In the genomic region with DNA sequence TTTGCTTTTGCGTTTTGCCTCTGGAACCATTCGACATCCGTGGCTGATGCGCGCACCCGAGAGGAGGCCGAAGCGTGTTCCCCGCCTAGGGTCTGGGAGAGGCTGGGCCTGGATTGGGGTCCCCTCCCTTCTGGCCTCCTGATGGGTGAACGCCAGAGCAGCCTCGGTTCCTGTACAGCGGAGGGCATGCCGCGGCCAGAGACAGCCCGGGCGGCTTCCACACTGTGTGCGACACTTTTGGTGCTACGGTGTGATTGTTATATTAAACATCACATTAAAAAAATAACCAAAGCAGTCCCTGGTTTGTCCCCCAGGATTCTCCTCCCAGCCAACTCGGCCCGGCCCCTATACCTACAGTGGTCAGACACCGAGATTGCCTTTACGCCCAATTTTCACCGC, we compare ENCODE assay signal across 8 cellular contexts. TPM values are rescaled to one million over a fixed set of nuclear protein-coding genes. Genes with fewer than 3 reads are reported as not detected.
DNase-seq lines count a peak whose midpoint lies in the region; ATAC-seq and TF ChIP-seq lines count a peak whose summit lies in the region.

No MANE protein-coding gene starts in this region.

- no peak overlapping the region for H3K27ac Mint-ChIP-seq in CD4-positive, CD25-positive, alpha-beta regulatory T cell

- H3K27ac ChIP-seq in CD4-positive, CD25-positive, alpha-beta regulatory T cell (ENCODE audit: insufficient read depth, low read length, poor library complexity, severe bottlenecking), result no peak overlapping the region
- no peak overlapping the region for H3K27ac ChIP-seq in effector memory CD4-positive, alpha-beta T cell (ENCODE audit: insufficient read depth, low read length, poor library complexity, severe bottlenecking)
- H3K27ac ChIP-seq in neural cell (ENCODE audit: low read length), result no peak overlapping the region

- H3K4me1 Mint-ChIP-seq in CD4-positive, CD25-positive, alpha-beta regulatory T cell, result peaks cover 4 to 49% (median 23%) of the 10 kb centered on the region in 4 donors

- H3K79me2 ChIP-seq in neural cell (replicated peaks; ENCODE audit: insufficient read depth, low read length), result no peaks in the 10 kb centered on the region

- no peaks in the 10 kb centered on the region for H4K20me1 ChIP-seq in neural cell (ENCODE audit: insufficient read depth)

- peak overlapping the region; percentile 58 to 91 (median 81) for H3K4me3 Mint-ChIP-seq in CD4-positive, CD25-positive, alpha-beta regulatory T cell

- no peak for TF ChIP-seq CTCF in neural cell (IDR thresholded peaks at IDR 0.05; ENCODE audit: poor library complexity, severe bottlenecking)

- peak in 1 of 3 donors; percentile 43 for DNase-seq in CD4-positive, CD25-positive, alpha-beta regulatory T cell
- DNase-seq in LoVo (ENCODE audit: low spot score) (peak; percentile 37), ecto neural progenitor cell (ENCODE audit: low spot score) (no peak), DMS153 (lab: John Stamatoyannopoulos, UW) (no peak), COLO829 (ENCODE audit: low spot score) (no peak)
- no peak for DNase-seq in effector memory CD4-positive, alpha-beta T cell

- H2AFZ ChIP-seq in neural cell (ENCODE audit: low read depth, low read length), result no peak overlapping the region

- H3K4me3 ChIP-seq in CD4-positive, CD25-positive, alpha-beta regulatory T cell (ENCODE audit: low read depth, low read length), result no peak overlapping the region
- peak overlapping the region; percentile 73 for H3K4me3 ChIP-seq in effector memory CD4-positive, alpha-beta T cell (ENCODE audit: insufficient read depth, low read depth, low read length, poor library complexity, severe bottlenecking)
- H3K4me3 ChIP-seq in neural cell (ENCODE audit: low read length), result peak overlapping the region; percentile 76

- H3K9me2 ChIP-seq in neural cell (ENCODE audit: insufficient read depth, low read length), result no peaks in the 10 kb centered on the region

- H3K4me2 ChIP-seq in neural cell (ENCODE audit: low read length), result no peak overlapping the region

- ATAC-seq in CD4-positive, CD25-positive, alpha-beta regulatory T cell (ENCODE audit: low read depth in 2 of 2), result peak in 1 of 2 donors; percentile 13
- ATAC-seq in HG02852 (IDR thresholded peaks at IDR 0.05; ENCODE audit: unreplicated experiment), result no peak

- no peaks in the 10 kb centered on the region for H3K36me3 ChIP-seq in CD4-positive, CD25-positive, alpha-beta regulatory T cell (ENCODE audit: control insufficient read depth, insufficient read depth, low read length)
- H3K36me3 ChIP-seq in effector memory CD4-positive, alpha-beta T cell (ENCODE audit: control insufficient read depth, insufficient read depth, low read length), result no peaks in the 10 kb centered on the region
- H3K36me3 ChIP-seq in neural cell (ENCODE audit: insufficient read depth, low read length), result no peaks in the 10 kb centered on the region

- H3K9ac ChIP-seq in neural cell (ENCODE audit: low read length), result no peak overlapping the region

- no peak for TF ChIP-seq RAD21 in neural cell (conservative IDR thresholded peaks at IDR 0.05)

- H3K9me3 Mint-ChIP-seq in CD4-positive, CD25-positive, alpha-beta regulatory T cell, result peaks cover 0 to 8% (median 0%) of the 10 kb centered on the region in 7 donors

- H3K27me3 ChIP-seq in CD4-positive, CD25-positive, alpha-beta regulatory T cell (ENCODE audit: control insufficient read depth, insufficient read depth, low read length), result peaks cover 50% of the 10 kb centered on the region
- peaks cover 74% of the 10 kb centered on the region for H3K27me3 ChIP-seq in effector memory CD4-positive, alpha-beta T cell (replicated peaks; ENCODE audit: control insufficient read depth, insufficient read depth, low read length, poor library complexity, severe bottlenecking)
- peaks cover 99% of the 10 kb centered on the region for H3K27me3 ChIP-seq in neural cell (ENCODE audit: insufficient read depth, low read depth, low read length)

- peaks cover 94% of the 10 kb centered on the region for H3K27me3 Mint-ChIP-seq in CD4-positive, CD25-positive, alpha-beta regulatory T cell

- H3K9me3 ChIP-seq in CD4-positive, CD25-positive, alpha-beta regulatory T cell (ENCODE audit: control insufficient read depth in 2 of 2, low read length in 2 of 2), result no peaks in the 10 kb centered on the region
- no peaks in the 10 kb centered on the region for H3K9me3 ChIP-seq in effector memory CD4-positive, alpha-beta T cell (ENCODE audit: control insufficient read depth, low read length)
- peaks cover 32% of the 10 kb centered on the region for H3K9me3 ChIP-seq in neural cell (ENCODE audit: low read length)

- H3K4me1 ChIP-seq in CD4-positive, CD25-positive, alpha-beta regulatory T cell (ENCODE audit: control insufficient read depth, insufficient read depth, low read length, poor library complexity, severe bottlenecking), result peaks cover 46% of the 10 kb centered on the region
- H3K4me1 ChIP-seq in effector memory CD4-positive, alpha-beta T cell (ENCODE audit: control insufficient read depth, insufficient read depth, low read length, poor library complexity, severe bottlenecking), result peaks cover 48% of the 10 kb centered on the region

- H3K36me3 Mint-ChIP-seq in CD4-positive, CD25-positive, alpha-beta regulatory T cell, result peaks cover 3% of the 10 kb centered on the region

- TF ChIP-seq EP300 in neural cell (conservative IDR thresholded peaks at IDR 0.05; ENCODE audit: poor library complexity, severe bottlenecking), result no peak

- no peaks in the 10 kb centered on the region for H3F3A ChIP-seq in neural cell (ENCODE audit: insufficient read depth, low read length, poor library complexity, severe bottlenecking)

TF ChIP-seq in neural cell, 6 proteins besides CTCF, POLR2A, EP300 and RAD21:
- no peak for TF ChIP-seq MXI1 (conservative IDR thresholded peaks at IDR 0.05; ENCODE audit: poor library complexity, severe bottlenecking)
- TF ChIP-seq POLR2AphosphoS5 (IDR thresholded peaks at IDR 0.05), result no peak
- no peak for TF ChIP-seq SMC3 (conservative IDR thresholded peaks at IDR 0.05; ENCODE audit: poor library complexity)
- TF ChIP-seq, protein P1, sequence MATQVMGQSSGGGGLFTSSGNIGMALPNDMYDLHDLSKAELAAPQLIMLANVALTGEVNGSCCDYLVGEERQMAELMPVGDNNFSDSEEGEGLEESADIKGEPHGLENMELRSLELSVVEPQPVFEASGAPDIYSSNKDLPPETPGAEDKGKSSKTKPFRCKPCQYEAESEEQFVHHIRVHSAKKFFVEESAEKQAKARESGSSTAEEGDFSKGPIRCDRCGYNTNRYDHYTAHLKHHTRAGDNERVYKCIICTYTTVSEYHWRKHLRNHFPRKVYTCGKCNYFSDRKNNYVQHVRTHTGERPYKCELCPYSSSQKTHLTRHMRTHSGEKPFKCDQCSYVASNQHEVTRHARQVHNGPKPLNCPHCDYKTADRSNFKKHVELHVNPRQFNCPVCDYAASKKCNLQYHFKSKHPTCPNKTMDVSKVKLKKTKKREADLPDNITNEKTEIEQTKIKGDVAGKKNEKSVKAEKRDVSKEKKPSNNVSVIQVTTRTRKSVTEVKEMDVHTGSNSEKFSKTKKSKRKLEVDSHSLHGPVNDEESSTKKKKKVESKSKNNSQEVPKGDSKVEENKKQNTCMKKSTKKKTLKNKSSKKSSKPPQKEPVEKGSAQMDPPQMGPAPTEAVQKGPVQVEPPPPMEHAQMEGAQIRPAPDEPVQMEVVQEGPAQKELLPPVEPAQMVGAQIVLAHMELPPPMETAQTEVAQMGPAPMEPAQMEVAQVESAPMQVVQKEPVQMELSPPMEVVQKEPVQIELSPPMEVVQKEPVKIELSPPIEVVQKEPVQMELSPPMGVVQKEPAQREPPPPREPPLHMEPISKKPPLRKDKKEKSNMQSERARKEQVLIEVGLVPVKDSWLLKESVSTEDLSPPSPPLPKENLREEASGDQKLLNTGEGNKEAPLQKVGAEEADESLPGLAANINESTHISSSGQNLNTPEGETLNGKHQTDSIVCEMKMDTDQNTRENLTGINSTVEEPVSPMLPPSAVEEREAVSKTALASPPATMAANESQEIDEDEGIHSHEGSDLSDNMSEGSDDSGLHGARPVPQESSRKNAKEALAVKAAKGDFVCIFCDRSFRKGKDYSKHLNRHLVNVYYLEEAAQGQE (IDR thresholded peaks at IDR 0.05; ENCODE audit: borderline replicate concordance), result no peak
- TF ChIP-seq EZH2 (IDR thresholded peaks at IDR 0.05; ENCODE audit: borderline replicate concordance, insufficient read depth, low read length, poor library complexity, severe bottlenecking), result no peak
- TF ChIP-seq TAF1 (IDR thresholded peaks at IDR 0.05; ENCODE audit: low read depth), result no peak

RNA-seq across cellular contexts. Expression of a gene that starts 3.7 kb away (rescaled TPM):
- not detected for total RNA-seq in CD4-positive, CD25-positive, alpha-beta regulatory T cell
- not detected for polyA plus RNA-seq in CD4-positive, CD25-positive, alpha-beta regulatory T cell
- polyA plus RNA-seq in neural cell, result not detected in 2 replicates
- polyA minus RNA-seq in neural cell, result not detected in 2 replicates

RNA-seq across cellular contexts. Expression of a gene that starts 5.2 kb away (rescaled TPM):
- total RNA-seq in CD4-positive, CD25-positive, alpha-beta regulatory T cell, result 1.1 TPM
- polyA plus RNA-seq in CD4-positive, CD25-positive, alpha-beta regulatory T cell, result under 1 TPM in 1 of 4 donors, not detected in 3; 0.20 TPM
- polyA plus RNA-seq in neural cell, result not detected in 2 replicates
- polyA minus RNA-seq in neural cell, result not detected in 2 replicates

RNA-seq across cellular contexts. Expression of a gene that starts 7.8 kb away (rescaled TPM):
- not detected for total RNA-seq in CD4-positive, CD25-positive, alpha-beta regulatory T cell
- under 1 TPM in 1 of 4 donors, not detected in 3; 0.13 TPM for polyA plus RNA-seq in CD4-positive, CD25-positive, alpha-beta regulatory T cell
- not detected in 2 replicates for polyA plus RNA-seq in neural cell
- not detected in 2 replicates for polyA minus RNA-seq in neural cell

RNA-seq across cellular contexts. Expression of a gene that starts 12.6 kb away (rescaled TPM):
- not detected for total RNA-seq in CD4-positive, CD25-positive, alpha-beta regulatory T cell
- not detected for polyA plus RNA-seq in CD4-positive, CD25-positive, alpha-beta regulatory T cell
- polyA plus RNA-seq in neural cell, result not detected in 2 replicates
- not detected in 2 replicates for polyA minus RNA-seq in neural cell

RNA-seq across cellular contexts. Expression of a gene that starts 14.0 kb away (rescaled TPM):
- total RNA-seq in CD4-positive, CD25-positive, alpha-beta regulatory T cell, result 0.35 TPM
- polyA plus RNA-seq in CD4-positive, CD25-positive, alpha-beta regulatory T cell, result not detected
- not detected in 2 replicates for polyA plus RNA-seq in neural cell
- not detected in 2 replicates for polyA minus RNA-seq in neural cell
